ENCODE assay signal across 20 cellular contexts in the genomic region with DNA sequence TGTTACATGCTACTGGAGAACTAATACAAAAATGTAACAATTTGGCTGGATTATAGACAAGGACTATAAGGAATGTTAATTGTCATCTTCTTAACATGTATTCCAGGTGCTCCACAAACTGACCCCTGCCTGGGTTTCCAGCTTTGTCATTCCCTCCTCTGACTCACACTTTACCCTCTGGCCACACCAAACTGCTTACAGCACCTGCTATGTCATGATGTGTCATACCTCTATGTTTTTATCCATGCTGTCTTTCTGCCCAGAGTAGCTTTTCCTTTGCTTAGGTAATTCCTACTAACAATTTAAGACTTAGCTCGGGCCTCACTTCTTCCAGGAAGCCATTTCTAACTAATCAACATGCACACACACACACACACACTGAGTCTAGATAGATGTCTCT. TPM values are rescaled to one million over a fixed set of nuclear protein-coding genes. Genes with fewer than 3 reads are reported as not detected.
DNase-seq lines count a peak whose midpoint lies in the region; ATAC-seq, FAIRE-seq and TF ChIP-seq lines count a peak whose summit lies in the region.
"Had no signal": no experiment of that assay in that cellular context is flagged by ENCODE, and none has a peak within 500 bp of the region (broad histone marks: within the 10 kb centered on the region; RNA-seq: fewer than 3 reads in every experiment).

No MANE protein-coding gene starts in this region.

- DNase-seq in AG10803 (ENCODE audit: low read depth) (peak; percentile 2), HT1080 (ENCODE audit: low read depth) (peak; percentile 88), astrocyte (ENCODE audit: low read depth) (peak; percentile 66), iris pigment epithelial cell (ENCODE audit: low read depth) (peak; percentile 35), T-helper 9 cell (no peak), heart left ventricle (no peak), Caco-2 (no peak), gastrocnemius medialis (no peak)
- DNase-seq: activated CD4-positive, CD25-positive, alpha-beta regulatory T cell treated with anti-CD3 and anti-CD28 coated beads, Interleukin-2, amount 50 U/mL, for 72 hours; activated CD8-positive, alpha-beta memory T cell treated with anti-CD3 and anti-CD28 coated beads, Interleukin-2, amount 10 ng/mL, durations not matched to agents 7 days and 5 days; activated effector memory CD4-positive, alpha-beta T cell treated with anti-CD3 and anti-CD28 coated beads, Interleukin-2, amount 50 U/mL, for 16 hours; central memory CD4-positive, alpha-beta T cell; DMS 273 treated with DMSO at 0.1 percent for 48 hours; effector CD4-positive, alpha-beta T cell; left ventricle myocardium inferior; NCI-H1930; NCI-H510A had no signal

- TF ChIP-seq POLR2A in heart left ventricle (IDR thresholded peaks at IDR 0.05) (no peak), gastrocnemius medialis (IDR thresholded peaks at IDR 0.05) (no peak)

- intact Hi-C loops in heart left ventricle (cut with DNase I) = no loop called here
- intact Hi-C loops in Caco-2 (cut with micrococcal nuclease; ENCODE audit: unreplicated experiment) = no loop called here
- intact Hi-C loops in gastrocnemius medialis (cut with DNase I; ENCODE audit: low total_unique reads) = no loop called here

- no peak overlapping the region for H2AFZ ChIP-seq in astrocyte (ENCODE audit: low read depth, low read length)

- no peaks in the 10 kb centered on the region for H3K9me3 ChIP-seq in astrocyte (ENCODE audit: insufficient read depth, low read depth, low read length)
- H3K9me3 ChIP-seq in heart left ventricle = no peaks in the 10 kb centered on the region
- H3K9me3 ChIP-seq in Caco-2 = no peaks in the 10 kb centered on the region
- no peaks in the 10 kb centered on the region for H3K9me3 ChIP-seq in gastrocnemius medialis
- H3K9me3 ChIP-seq: BLaER1 treated with 17β-estradiol and CSF1 and Interleukin-3, amounts not matched to agents 10 nM and 100 nM; left ventricle myocardium inferior had no signal

- no peaks in the 10 kb centered on the region for H3K4me1 ChIP-seq in astrocyte (ENCODE audit: insufficient read depth, low read length)
- H3K4me1 ChIP-seq in heart left ventricle = no peaks in the 10 kb centered on the region
- no peaks in the 10 kb centered on the region for H3K4me1 ChIP-seq in Caco-2
- no peaks in the 10 kb centered on the region for H3K4me1 ChIP-seq in gastrocnemius medialis
- H3K4me1 ChIP-seq: BLaER1 treated with 17β-estradiol and CSF1 and Interleukin-3, amounts not matched to agents 10 nM and 100 nM; left ventricle myocardium inferior had no signal

- CTCF ChIA-PET in Caco-2 (lab: Charles Lee) = no interaction called here

- no peak overlapping the region for H3K4me3 Mint-ChIP-seq in astrocyte (ENCODE audit: unreplicated experiment)
- no peak overlapping the region for H3K4me3 Mint-ChIP-seq in Caco-2 (ENCODE audit: unreplicated experiment)
- H3K4me3 Mint-ChIP-seq: activated CD8-positive, alpha-beta memory T cell treated with anti-CD3 and anti-CD28 coated beads, Interleukin-2, amount 10 ng/mL, durations not matched to agents 7 days and 5 days; T-helper 2 cell treated with Interferon-gamma antibody and Interleukin-4, amounts not matched to agents 5 μg/mL and 100 μg/mL, for 36 hours had no signal

- peaks cover 2% of the 10 kb centered on the region for H3K9me3 Mint-ChIP-seq in astrocyte (ENCODE audit: unreplicated experiment)
- H3K9me3 Mint-ChIP-seq in Caco-2 (ENCODE audit: unreplicated experiment) = no peaks in the 10 kb centered on the region
- H3K9me3 Mint-ChIP-seq: T-helper 2 cell treated with Interferon-gamma antibody and Interleukin-4, amounts not matched to agents 5 μg/mL and 100 μg/mL, for 36 hours had no signal

- no peak overlapping the region for H3K9ac ChIP-seq in astrocyte (ENCODE audit: low read length)
- H3K9ac ChIP-seq: BLaER1 treated with 17β-estradiol and CSF1 and Interleukin-3, amounts not matched to agents 10 nM and 100 nM had no signal

- POLR2A ChIA-PET in Caco-2 (lab: Charles Lee) = no interaction called here

- in situ Hi-C loops in gastrocnemius medialis (cut with MboI; ENCODE audit: low sequenced_read_pairs in 4 of 4) = loop anchor here in 1 of 4 donors (25.0 kb wide), 1 partner anchor 109 kb away; no protein-coding TSS in a partner anchor

- peak; percentile 92 for FAIRE-seq in astrocyte (lab: Jason Lieb, UNC)
- FAIRE-seq: A204.1 had no signal

- H3K36me3 Mint-ChIP-seq in astrocyte (ENCODE audit: low read depth, unreplicated experiment) (no peaks in the 10 kb centered on the region), Caco-2 (ENCODE audit: insufficient read depth, unreplicated experiment) (no peaks in the 10 kb centered on the region)
- H3K36me3 Mint-ChIP-seq: activated CD8-positive, alpha-beta memory T cell treated with anti-CD3 and anti-CD28 coated beads, Interleukin-2, amount 10 ng/mL, durations not matched to agents 7 days and 5 days had no signal

- H3K27ac ChIP-seq in astrocyte (ENCODE audit: low read depth, low read length) = no peak overlapping the region
- H3K27ac ChIP-seq in heart left ventricle = no peak overlapping the region
- no peak overlapping the region for H3K27ac ChIP-seq in gastrocnemius medialis
- H3K27ac ChIP-seq: BLaER1 treated with 17β-estradiol and CSF1 and Interleukin-3, amounts not matched to agents 10 nM and 100 nM; left ventricle myocardium inferior had no signal

- no peak overlapping the region for H3K4me3 ChIP-seq in AG10803 (ENCODE audit: low read length)
- no peak overlapping the region for H3K4me3 ChIP-seq in astrocyte (ENCODE audit: insufficient read depth, low read depth, low read length)
- H3K4me3 ChIP-seq in heart left ventricle = no peak overlapping the region
- no peak overlapping the region for H3K4me3 ChIP-seq in Caco-2 (ENCODE audit: low read depth, low read length)
- no peak overlapping the region for H3K4me3 ChIP-seq in gastrocnemius medialis
- H3K4me3 ChIP-seq: BLaER1 treated with 17β-estradiol and CSF1 and Interleukin-3, amounts not matched to agents 10 nM and 100 nM; left ventricle myocardium inferior had no signal

- TF ChIP-seq CTCF in AG10803 (conservative IDR thresholded peaks at IDR 0.05; ENCODE audit: low read length) (no peak), astrocyte (IDR thresholded peaks at IDR 0.05; ENCODE audit: insufficient read depth, low read depth, low read length) (no peak), heart left ventricle (IDR thresholded peaks at IDR 0.05) (no peak), Caco-2 (IDR thresholded peaks at IDR 0.05; ENCODE audit: insufficient read depth in 1 of 2, low read depth in 1 of 2, low read length in 1 of 2, severe bottlenecking in 1 of 2, unreplicated experiment in 1 of 2) (no peak), gastrocnemius medialis (IDR thresholded peaks at IDR 0.05 in 4 of 5, conservative IDR thresholded peaks at IDR 0.05 in 1 of 5) (no peak)

- no peaks in the 10 kb centered on the region for H3K79me2 ChIP-seq in astrocyte (ENCODE audit: insufficient read depth, low read length)

- ATAC-seq in heart left ventricle (no peak), gastrocnemius medialis (no peak)
- ATAC-seq: activated CD8-positive, alpha-beta memory T cell treated with anti-CD3 and anti-CD28 coated beads, Interleukin-2, amount 10 ng/mL, durations not matched to agents 7 days and 5 days had no signal

- H3K27me3 ChIP-seq in astrocyte (ENCODE audit: insufficient read depth, low read length) (no peaks in the 10 kb centered on the region), heart left ventricle (peaks cover 0 to 16% (median 0%) of the 10 kb centered on the region in 9 donors), Caco-2 (replicated peaks; ENCODE audit: control insufficient read depth, insufficient read depth, low read length) (no peaks in the 10 kb centered on the region), gastrocnemius medialis (no peaks in the 10 kb centered on the region)

- WGBS in heart left ventricle, 4 donors = 31 to 81% (median 64%) methylated on average over 1 of the region's 1 CpG

- H3K36me3 ChIP-seq in astrocyte (ENCODE audit: insufficient read depth, low read length) (no peaks in the 10 kb centered on the region), heart left ventricle (no peaks in the 10 kb centered on the region), Caco-2 (ENCODE audit: control insufficient read depth, insufficient read depth, low read length) (no peaks in the 10 kb centered on the region), gastrocnemius medialis (no peaks in the 10 kb centered on the region)
- H3K36me3 ChIP-seq: BLaER1 treated with 17β-estradiol and CSF1 and Interleukin-3, amounts not matched to agents 10 nM and 100 nM; left ventricle myocardium inferior had no signal

- H3K4me1 Mint-ChIP-seq in astrocyte (ENCODE audit: low read depth, unreplicated experiment) = peaks cover 11% of the 10 kb centered on the region
- H3K4me1 Mint-ChIP-seq in Caco-2 (ENCODE audit: low read depth, unreplicated experiment) = no peaks in the 10 kb centered on the region
- H3K4me1 Mint-ChIP-seq: activated CD8-positive, alpha-beta memory T cell treated with anti-CD3 and anti-CD28 coated beads, Interleukin-2, amount 10 ng/mL, durations not matched to agents 7 days and 5 days had no signal

- H3K27me3 Mint-ChIP-seq in astrocyte (ENCODE audit: low read depth, unreplicated experiment) (no peaks in the 10 kb centered on the region), Caco-2 (ENCODE audit: insufficient read depth, unreplicated experiment) (peaks cover 7% of the 10 kb centered on the region)
- H3K27me3 Mint-ChIP-seq: activated CD8-positive, alpha-beta memory T cell treated with anti-CD3 and anti-CD28 coated beads, Interleukin-2, amount 10 ng/mL, durations not matched to agents 7 days and 5 days had no signal

- peak overlapping the region; percentile 7 for H3K4me2 ChIP-seq in astrocyte (ENCODE audit: low read length)
- H3K4me2 ChIP-seq: BLaER1 treated with 17β-estradiol and CSF1 and Interleukin-3, amounts not matched to agents 10 nM and 100 nM had no signal

- no TSS peak for BruUV-seq in Caco-2 (replicated peaks; lab: Mats Ljungman, UMichigan)

- no peaks in the 10 kb centered on the region for H4K20me1 ChIP-seq in astrocyte (ENCODE audit: insufficient read depth, low read length)
- H4K20me1 ChIP-seq: BLaER1 treated with 17β-estradiol and CSF1 and Interleukin-3, amounts not matched to agents 10 nM and 100 nM had no signal

- H3K27ac Mint-ChIP-seq in astrocyte (ENCODE audit: unreplicated experiment) = no peak overlapping the region
- H3K27ac Mint-ChIP-seq in Caco-2 (ENCODE audit: unreplicated experiment) = no peak overlapping the region
- H3K27ac Mint-ChIP-seq: activated CD8-positive, alpha-beta memory T cell treated with anti-CD3 and anti-CD28 coated beads, Interleukin-2, amount 10 ng/mL, durations not matched to agents 7 days and 5 days; T-helper 2 cell treated with Interferon-gamma antibody and Interleukin-4, amounts not matched to agents 5 μg/mL and 100 μg/mL, for 36 hours had no signal

RNA-seq across cellular contexts. Expression of a gene that starts 14.0 kb away (rescaled TPM):
- 1.5 and 1.9 TPM in 2 replicates for total RNA-seq in HT1080 (2014; rRNA removed; shearing (Covaris generic))
- 1.00 and 1.2 TPM in 2 replicates for polyA plus RNA-seq in HT1080 (2015; cell fraction: cytosol; rRNA removed)
- 3.6 and 4.1 TPM in 2 replicates for polyA plus RNA-seq in HT1080 (2015; cell fraction: nucleus; rRNA removed)
- total RNA-seq in astrocyte = 7.0 and 7.6 TPM in 2 replicates
- total RNA-seq in heart left ventricle = 10 to 100 TPM in 6 of 9 donors, 1 to 10 TPM in 3; 8.1 to 25.5 (median 11.2) TPM
- polyA plus RNA-seq in heart left ventricle = 1 to 10 TPM; 7.1 to 8.5 TPM
- total RNA-seq in Caco-2 (2022) = 0.09 and 0.12 TPM in 2 replicates
- total RNA-seq in gastrocnemius medialis = 1 to 10 TPM; 3.8 to 6.1 (median 4.5) TPM
- total RNA-seq: activated CD8-positive, alpha-beta memory T cell treated with anti-CD3 and anti-CD28 coated beads, Interleukin-2, amount 10 ng/mL, durations not matched to agents 7 days and 5 days had no signal

Comparison
In these comparisons a context has a peak if more than half of its experiments do, and no peak if none do; other contexts are left out.
1. DNase-seq: peak in AG10803 (single experiment), HT1080 (single experiment), astrocyte (single experiment) and iris pigment epithelial cell (single experiment); none in T-helper 9 cell (single experiment), heart left ventricle (0 of 5), Caco-2 (0 of 2) and gastrocnemius medialis (0 of 2).